Comparison of ENCODE assay signal across 8 cellular contexts in genomic region chr11:33701302-33701701, GRCh38. TPM values are rescaled to one million over a fixed set of nuclear protein-coding genes. Genes with fewer than 3 reads are reported as not detected.
DNase-seq lines count a peak whose midpoint lies in the region; ATAC-seq and TF ChIP-seq lines count a peak whose summit lies in the region.

No MANE protein-coding gene starts in this region.

- H3K9me3 ChIP-seq in CD4-positive, CD25-positive, alpha-beta regulatory T cell (ENCODE audit: control insufficient read depth in 2 of 2, low read length in 2 of 2): no peaks in the 10 kb centered on the region
- H3K9me3 ChIP-seq in KOPT-K1 (ENCODE audit: insufficient read depth, low read length, poor library complexity, severe bottlenecking): no peaks in the 10 kb centered on the region
- H3K9me3 ChIP-seq in breast epithelium: no peaks in the 10 kb centered on the region
- H3K9me3 ChIP-seq in mononuclear cell (ENCODE audit: low read depth, low read length): no peaks in the 10 kb centered on the region

- no peak for TF ChIP-seq POLR2A in breast epithelium (IDR thresholded peaks at IDR 0.05)

- no peak for ATAC-seq in CD4-positive, CD25-positive, alpha-beta regulatory T cell (ENCODE audit: low read depth in 2 of 2)
- ATAC-seq in HG02970 (IDR thresholded peaks at IDR 0.05; ENCODE audit: low FRiP score, unreplicated experiment): no peak

- DNase-seq in CD4-positive, CD25-positive, alpha-beta regulatory T cell: peak in 1 of 3 donors; percentile 38
- DNase-seq in breast epithelium (ENCODE audit: low spot score in 2 of 2): no peak
- no peak for DNase-seq in GM03348 (ENCODE audit: low spot score)
- DNase-seq in NCI-H524 treated with DMSO at 0.1 percent for 48 hours (lab: John Stamatoyannopoulos, UW): no peak
- DNase-seq in OCI-M2 (lab: John Stamatoyannopoulos, UW; ENCODE audit: unreplicated experiment): no peak

- H3K36me3 Mint-ChIP-seq in CD4-positive, CD25-positive, alpha-beta regulatory T cell: no peaks in the 10 kb centered on the region

- no peaks in the 10 kb centered on the region for H3K9me3 Mint-ChIP-seq in CD4-positive, CD25-positive, alpha-beta regulatory T cell

- H3K27me3 ChIP-seq in CD4-positive, CD25-positive, alpha-beta regulatory T cell (ENCODE audit: control insufficient read depth, insufficient read depth, low read length): peaks cover 6% of the 10 kb centered on the region
- H3K27me3 ChIP-seq in breast epithelium: no peaks in the 10 kb centered on the region
- no peaks in the 10 kb centered on the region for H3K27me3 ChIP-seq in mononuclear cell (ENCODE audit: insufficient read depth, low read length)

- H3K4me1 ChIP-seq in CD4-positive, CD25-positive, alpha-beta regulatory T cell (ENCODE audit: control insufficient read depth, insufficient read depth, low read length, poor library complexity, severe bottlenecking): peaks cover 14% of the 10 kb centered on the region
- H3K4me1 ChIP-seq in breast epithelium (peaks cover 11 to 24% of the 10 kb centered on the region in 2 donors), mononuclear cell (ENCODE audit: insufficient read depth, low read length) (peaks cover 14% of the 10 kb centered on the region)

- H3K4me1 Mint-ChIP-seq in CD4-positive, CD25-positive, alpha-beta regulatory T cell: peaks cover 3 to 25% (median 8%) of the 10 kb centered on the region in 4 donors

- H3K27me3 Mint-ChIP-seq in CD4-positive, CD25-positive, alpha-beta regulatory T cell: peaks cover 12% of the 10 kb centered on the region

- H3K27ac Mint-ChIP-seq in CD4-positive, CD25-positive, alpha-beta regulatory T cell: peak overlapping the region; percentile 42 to 73 (median 69)

- intact Hi-C loops in breast epithelium (cut with DNase I; ENCODE audit: low total_unique reads): no loop called here

- no peaks in the 10 kb centered on the region for H3K36me3 ChIP-seq in CD4-positive, CD25-positive, alpha-beta regulatory T cell (ENCODE audit: control insufficient read depth, insufficient read depth, low read length)
- H3K36me3 ChIP-seq in KOPT-K1 (ENCODE audit: insufficient read depth, low read length) (no peaks in the 10 kb centered on the region), breast epithelium (no peaks in the 10 kb centered on the region)

- H3K4me3 Mint-ChIP-seq in CD4-positive, CD25-positive, alpha-beta regulatory T cell: peak overlapping the region; percentile 88 to 94 (median 92)

- H3K27ac ChIP-seq in CD4-positive, CD25-positive, alpha-beta regulatory T cell (ENCODE audit: insufficient read depth, low read length, poor library complexity, severe bottlenecking): no peak overlapping the region
- H3K27ac ChIP-seq in KOPT-K1 (ENCODE audit: low read depth, low read length, poor library complexity, severe bottlenecking) (peak overlapping the region; percentile 44), breast epithelium (peak overlapping the region; percentile 88 to 89)

- TF ChIP-seq CTCF in breast epithelium (IDR thresholded peaks at IDR 0.05): peak in 1 of 3 donors; percentile 9

- peak overlapping the region; percentile 73 for H3K4me3 ChIP-seq in CD4-positive, CD25-positive, alpha-beta regulatory T cell (ENCODE audit: low read depth, low read length)
- H3K4me3 ChIP-seq in breast epithelium: peak overlapping the region; percentile 46 to 71 (median 60)
- peak overlapping the region; percentile 45 for H3K4me3 ChIP-seq in mononuclear cell (ENCODE audit: low read length)

RNA-seq across cellular contexts. Expression of gene C11orf91, which starts 0.7 kb away (rescaled TPM):
- not detected for total RNA-seq in CD4-positive, CD25-positive, alpha-beta regulatory T cell
- not detected for polyA plus RNA-seq in CD4-positive, CD25-positive, alpha-beta regulatory T cell
- total RNA-seq in breast epithelium (not detected), mononuclear cell (not detected)

RNA-seq across cellular contexts. Expression of gene CD59, which starts 34.9 kb away (rescaled TPM):
- 80.3 TPM for total RNA-seq in CD4-positive, CD25-positive, alpha-beta regulatory T cell
- 100 to 1,000 TPM; 180 to 388 (median 223) TPM for polyA plus RNA-seq in CD4-positive, CD25-positive, alpha-beta regulatory T cell
- total RNA-seq in breast epithelium: 100 to 1,000 TPM; 296 to 563 (median 375) TPM
- 14.9 TPM for total RNA-seq in mononuclear cell
